23 cellular contexts compared by ENCODE assay signal in the genomic region with DNA sequence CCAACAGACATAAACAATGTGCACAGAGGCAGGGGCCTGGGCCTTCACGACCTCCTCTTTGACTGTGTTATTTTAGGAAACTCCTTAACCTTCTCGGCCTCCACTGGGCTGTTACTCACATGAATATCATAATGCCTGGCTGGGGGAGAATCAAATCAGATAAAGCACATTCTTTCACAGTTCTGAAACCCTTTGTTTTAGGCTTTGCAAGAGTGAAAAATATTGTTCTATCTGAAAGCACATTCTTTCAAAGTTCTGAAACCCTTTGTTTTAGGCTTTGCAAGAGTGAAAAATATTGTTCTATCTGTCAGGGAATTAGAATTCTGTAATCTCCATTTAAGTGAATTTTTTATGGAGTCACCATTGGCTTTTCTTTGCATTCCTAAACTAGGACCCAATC. TPM values are rescaled to one million over a fixed set of nuclear protein-coding genes. Genes with fewer than 3 reads are reported as not detected.
"Had no signal": no experiment of that assay in that cellular context is flagged by ENCODE, and none has a peak within 500 bp of the region (broad histone marks: within the 10 kb centered on the region; RNA-seq: fewer than 3 reads in every experiment).

No MANE protein-coding gene starts in this region.

- FAIRE-seq: small intestine had no signal

- H3K4me3 Mint-ChIP-seq: effector memory CD8-positive, alpha-beta T cell; naive thymus-derived CD8-positive, alpha-beta T cell; neural progenitor cell; stimulated activated effector memory CD8-positive, alpha-beta T cell treated with anti-CD3 and anti-CD28 coated beads, Interleukin-12 subunit alpha, Interleukin-12 subunit beta, amount 100 ng/mL, for 72 hours had no signal

- H3K4me1 ChIP-seq: esophagus squamous epithelium, foreskin keratinocyte, neural progenitor cell, tibial nerve, upper lobe of right lung, vagina had no signal

- H3K27me3 Mint-ChIP-seq: naive thymus-derived CD8-positive, alpha-beta T cell; progenitor cell of endocrine pancreas had no signal

- H3K4me1 Mint-ChIP-seq: naive thymus-derived CD8-positive, alpha-beta T cell; stimulated activated effector memory CD8-positive, alpha-beta T cell treated with anti-CD3 and anti-CD28 coated beads, Interleukin-12 subunit alpha, Interleukin-12 subunit beta, amount 100 ng/mL, for 72 hours had no signal

- DNase-seq: effector memory CD8-positive, alpha-beta T cell; esophagus squamous epithelium; foreskin keratinocyte; head of caudate nucleus; mammary epithelial cell; mucosa of descending colon; naive thymus-derived CD8-positive, alpha-beta T cell; nucleus accumbens; ovary; right cardiac atrium; small intestine; stimulated activated CD4-positive, alpha-beta T cell treated with anti-CD3 and anti-CD28 coated beads, Interleukin-12 subunit alpha, Interleukin-12 subunit beta, amount 100 ng/mL, for 4 hours; stimulated activated CD8-positive, alpha-beta memory T cell treated with anti-CD3 and anti-CD28 coated beads, Interleukin-4, amount 100 ng/mL, for 48 hours; stimulated activated naive CD8-positive, alpha-beta T cell treated with anti-CD3 and anti-CD28 coated beads, Interleukin-15, Interleukin-2, amounts not matched to agents 100 U/mL and 50 U/mL, for 24 hours; testis; upper lobe of right lung had no signal

- H3K4me3 ChIP-seq: esophagus squamous epithelium, hepatocyte, mucosa of descending colon, neural progenitor cell, ovary, testis, tibial nerve, upper lobe of right lung, vagina had no signal

- H3K27me3 ChIP-seq: esophagus squamous epithelium, foreskin keratinocyte, hepatocyte, neural progenitor cell, ovary, testis, tibial nerve, upper lobe of right lung, vagina had no signal

- H3K4me2 ChIP-seq: hepatocyte, neural progenitor cell had no signal

- H2AFZ ChIP-seq: hepatocyte, neural progenitor cell had no signal

- H3K27ac Mint-ChIP-seq: effector memory CD8-positive, alpha-beta T cell; neural progenitor cell; progenitor cell of endocrine pancreas; stimulated activated effector memory CD8-positive, alpha-beta T cell treated with anti-CD3 and anti-CD28 coated beads, Interleukin-12 subunit alpha, Interleukin-12 subunit beta, amount 100 ng/mL, for 72 hours had no signal

- H3K27ac ChIP-seq: esophagus squamous epithelium, foreskin keratinocyte, hepatocyte, neural progenitor cell, ovary, testis, upper lobe of right lung, vagina had no signal

- H3K79me2 ChIP-seq: hepatocyte had no signal

- H3K36me3 Mint-ChIP-seq: stimulated activated effector memory CD8-positive, alpha-beta T cell treated with anti-CD3 and anti-CD28 coated beads, Interleukin-12 subunit alpha, Interleukin-12 subunit beta, amount 100 ng/mL, for 72 hours had no signal

- H3K9me3 ChIP-seq: ovary, testis, upper lobe of right lung, vagina had no signal

- H3K36me3 ChIP-seq: esophagus squamous epithelium, neural progenitor cell, ovary, tibial nerve, upper lobe of right lung, vagina had no signal

- H3K9ac ChIP-seq: neural progenitor cell had no signal

RNA-seq across cellular contexts. Expression of a gene that starts 50.7 kb away (rescaled TPM):
- total RNA-seq: esophagus squamous epithelium; foreskin keratinocyte; left lobe of liver; naive thymus-derived CD8-positive, alpha-beta T cell; upper lobe of right lung had no signal
